ENCODE assay signal across 19 cellular contexts in the genomic region with DNA sequence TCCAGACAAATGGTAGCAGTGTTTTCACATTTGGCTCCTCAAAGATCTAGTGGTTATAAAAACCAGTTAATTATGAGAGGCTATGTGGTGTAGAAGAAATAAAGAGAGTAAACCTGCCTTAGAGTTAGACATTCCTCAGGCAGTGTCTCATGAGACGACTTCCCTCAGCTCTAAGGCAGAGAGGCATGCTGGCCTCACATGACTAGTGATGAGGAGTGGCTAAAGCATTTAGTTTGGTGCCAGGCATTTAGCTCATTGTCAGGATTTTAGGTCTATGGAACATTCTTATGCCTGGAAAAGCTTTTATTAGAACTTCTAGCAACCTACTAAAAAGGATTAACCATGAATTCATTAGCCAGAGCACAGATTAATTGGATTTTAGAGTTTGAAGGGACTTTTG.
DNase-seq lines count a peak whose midpoint lies in the region; ATAC-seq and TF ChIP-seq lines count a peak whose summit lies in the region.
"Had no signal": no experiment of that assay in that cellular context is flagged by ENCODE, and none has a peak within 500 bp of the region (broad histone marks: within the 10 kb centered on the region; RNA-seq: fewer than 3 reads in every experiment).

No MANE protein-coding gene starts in this region.

- H3K27ac Mint-ChIP-seq in WTC11, result no peak overlapping the region
- H3K27ac Mint-ChIP-seq: activated naive CD8-positive, alpha-beta T cell treated with anti-CD3 and anti-CD28 coated beads for 36 hours; B cell had no signal

- 16% methylated on average over 1 of the region's 1 CpG for WGBS in smooth muscle cell (ENCODE audit: low lambda C conversion rate)

- TF ChIP-seq CTCF in WTC11 (IDR thresholded peaks at IDR 0.05) (no peak), smooth muscle cell (IDR thresholded peaks at IDR 0.05; ENCODE audit: borderline replicate concordance, insufficient read depth, poor library complexity, severe bottlenecking) (no peak), tibial artery (IDR thresholded peaks at IDR 0.05) (no peak)

- H3K27me3 ChIP-seq in smooth muscle cell (ENCODE audit: low read depth), result no peaks in the 10 kb centered on the region
- no peaks in the 10 kb centered on the region for H3K27me3 ChIP-seq in tibial artery
- H3K27me3 ChIP-seq: gastrocnemius medialis, ovary, sigmoid colon, thyroid gland had no signal

- H3F3A ChIP-seq in smooth muscle cell (ENCODE audit: low read depth), result peaks cover 5% of the 10 kb centered on the region

- no peaks in the 10 kb centered on the region for H4K20me1 ChIP-seq in smooth muscle cell (ENCODE audit: low read depth)

- intact Hi-C loops in tibial artery (cut with DNase I; ENCODE audit: low total_unique reads), result no loop called here

- no peaks in the 10 kb centered on the region for H3K27me3 Mint-ChIP-seq in WTC11 (ENCODE audit: low read depth)
- H3K27me3 Mint-ChIP-seq: B cell had no signal

- no peaks in the 10 kb centered on the region for H3K36me3 Mint-ChIP-seq in WTC11
- H3K36me3 Mint-ChIP-seq: activated naive CD8-positive, alpha-beta T cell treated with anti-CD3 and anti-CD28 coated beads for 36 hours had no signal

- CTCF ChIA-PET in WTC11 (lab: Charles Lee), result interaction anchor here (0.9 to 1.4 kb wide), 2 partner anchors 18 to 20 kb away, joined by 3 read pairs; no protein-coding TSS in a partner anchor

- H3K4me3 ChIP-seq in smooth muscle cell (no peak overlapping the region), tibial artery (no peak overlapping the region)
- H3K4me3 ChIP-seq: gastrocnemius medialis, ovary, sigmoid colon, thyroid gland had no signal

- H3K4me1 ChIP-seq in smooth muscle cell (ENCODE audit: low read depth) (peaks cover 16% of the 10 kb centered on the region), tibial artery (no peaks in the 10 kb centered on the region)
- H3K4me1 ChIP-seq: Caco-2, gastrocnemius medialis, thyroid gland had no signal

- POLR2A ChIA-PET in WTC11 (lab: Charles Lee), result interaction anchor here (0.6 kb wide), 1 partner anchor 15 kb away, joined by 3 read pairs; no protein-coding TSS in a partner anchor

- peak overlapping the region; percentile 65 for H3K27ac ChIP-seq in smooth muscle cell (ENCODE audit: low read depth)
- H3K27ac ChIP-seq in tibial artery, result no peak overlapping the region
- H3K27ac ChIP-seq: gastrocnemius medialis, KMS-11, ovary, thyroid gland had no signal

- peak overlapping the region; percentile 63 for H3K4me2 ChIP-seq in smooth muscle cell
- H3K4me2 ChIP-seq: KMS-11 had no signal

- ATAC-seq in WTC11, result peak; percentile 75
- ATAC-seq: gastrocnemius medialis had no signal

- no peak for DNase-seq in WTC11 (ENCODE audit: low spot score)
- DNase-seq in islet precursor cell, result peak; percentile 80
- no peak for DNase-seq in smooth muscle cell (lab: John Stamatoyannopoulos, UW; ENCODE audit: unreplicated experiment)
- DNase-seq in NK-92 treated with Interleukin-12 subunit alpha and Interleukin-12 subunit beta, amount 100 ng/mL, for 24 hours (lab: John Stamatoyannopoulos, UW), result no peak
- DNase-seq in tibial artery, result no peak
- DNase-seq in NCI-H345 (lab: John Stamatoyannopoulos, UW), result no peak
- DNase-seq: activated naive CD8-positive, alpha-beta T cell treated with anti-CD3 and anti-CD28 coated beads for 36 hours; Caco-2; erythroblast; gastrocnemius medialis; NCI-H1105; NCI-H526 treated with DMSO at 0.1 percent for 48 hours; sigmoid colon; stimulated activated naive CD4-positive, alpha-beta T cell; thyroid gland had no signal

- H2AFZ ChIP-seq in smooth muscle cell (ENCODE audit: low read depth), result no peak overlapping the region

- no peak overlapping the region for H3K4me3 Mint-ChIP-seq in WTC11
- H3K4me3 Mint-ChIP-seq: activated naive CD8-positive, alpha-beta T cell treated with anti-CD3 and anti-CD28 coated beads for 36 hours; B cell had no signal

- no peak for TF ChIP-seq RAD21 in Ishikawa (IDR thresholded peaks at IDR 0.05; ENCODE audit: low read depth)

- peaks cover 6% of the 10 kb centered on the region for H3K9me3 Mint-ChIP-seq in WTC11

- TF ChIP-seq EP300 in Ishikawa (IDR thresholded peaks at IDR 0.05; ENCODE audit: borderline replicate concordance), result no peak

- H3K9me3 ChIP-seq in smooth muscle cell (replicated peaks; ENCODE audit: low read depth) (no peaks in the 10 kb centered on the region), tibial artery (peaks cover 0 to 4% (median 0%) of the 10 kb centered on the region in 3 donors)
- H3K9me3 ChIP-seq: Caco-2, ovary, thyroid gland had no signal

- no peak overlapping the region for H3K9ac ChIP-seq in smooth muscle cell (ENCODE audit: low read depth)
- H3K9ac ChIP-seq: KMS-11 had no signal

- H3K36me3 ChIP-seq in smooth muscle cell (ENCODE audit: low read depth) (no peaks in the 10 kb centered on the region), tibial artery (no peaks in the 10 kb centered on the region)
- H3K36me3 ChIP-seq: gastrocnemius medialis, ovary, sigmoid colon, thyroid gland had no signal

- H3K79me2 ChIP-seq in smooth muscle cell (ENCODE audit: low read depth), result no peaks in the 10 kb centered on the region

- peaks cover 16% of the 10 kb centered on the region for H3K4me1 Mint-ChIP-seq in WTC11
- H3K4me1 Mint-ChIP-seq: activated naive CD8-positive, alpha-beta T cell treated with anti-CD3 and anti-CD28 coated beads for 36 hours; B cell had no signal

TF ChIP-seq in Ishikawa, 13 proteins besides CTCF, POLR2A, EP300 and RAD21:
- no peak for TF ChIP-seq EGR1 (IDR thresholded peaks at IDR 0.05)
- TF ChIP-seq, protein P1, sequence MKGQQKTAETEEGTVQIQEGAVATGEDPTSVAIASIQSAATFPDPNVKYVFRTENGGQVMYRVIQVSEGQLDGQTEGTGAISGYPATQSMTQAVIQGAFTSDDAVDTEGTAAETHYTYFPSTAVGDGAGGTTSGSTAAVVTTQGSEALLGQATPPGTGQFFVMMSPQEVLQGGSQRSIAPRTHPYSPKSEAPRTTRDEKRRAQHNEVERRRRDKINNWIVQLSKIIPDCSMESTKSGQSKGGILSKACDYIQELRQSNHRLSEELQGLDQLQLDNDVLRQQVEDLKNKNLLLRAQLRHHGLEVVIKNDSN (IDR thresholded peaks at IDR 0.05), result peak; percentile 42; the same call in 1 of the 2 replicates

TF ChIP-seq in WTC11, 78 proteins besides CTCF, POLR2A, EP300 and RAD21:
- TF ChIP-seq, protein P2, sequence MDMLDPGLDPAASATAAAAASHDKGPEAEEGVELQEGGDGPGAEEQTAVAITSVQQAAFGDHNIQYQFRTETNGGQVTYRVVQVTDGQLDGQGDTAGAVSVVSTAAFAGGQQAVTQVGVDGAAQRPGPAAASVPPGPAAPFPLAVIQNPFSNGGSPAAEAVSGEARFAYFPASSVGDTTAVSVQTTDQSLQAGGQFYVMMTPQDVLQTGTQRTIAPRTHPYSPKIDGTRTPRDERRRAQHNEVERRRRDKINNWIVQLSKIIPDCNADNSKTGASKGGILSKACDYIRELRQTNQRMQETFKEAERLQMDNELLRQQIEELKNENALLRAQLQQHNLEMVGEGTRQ (CRISPR knock-in tag; IDR thresholded peaks at IDR 0.05), result 0 out of 2 replicates have a peak, but pooled peaks have one; percentile 45
- TF ChIP-seq HMGXB4 (CRISPR knock-in tag; IDR thresholded peaks at IDR 0.05) (no peak), PRRX2 (CRISPR knock-in tag; IDR thresholded peaks at IDR 0.05) (no peak), ZNF317 (CRISPR knock-in tag; IDR thresholded peaks at IDR 0.05; ENCODE audit: borderline replicate concordance, low read depth) (no peak), ZNF121 (CRISPR knock-in tag; IDR thresholded peaks at IDR 0.05) (no peak)
